Comparison of ENCODE assay signal across 22 cellular contexts in the genomic region with DNA sequence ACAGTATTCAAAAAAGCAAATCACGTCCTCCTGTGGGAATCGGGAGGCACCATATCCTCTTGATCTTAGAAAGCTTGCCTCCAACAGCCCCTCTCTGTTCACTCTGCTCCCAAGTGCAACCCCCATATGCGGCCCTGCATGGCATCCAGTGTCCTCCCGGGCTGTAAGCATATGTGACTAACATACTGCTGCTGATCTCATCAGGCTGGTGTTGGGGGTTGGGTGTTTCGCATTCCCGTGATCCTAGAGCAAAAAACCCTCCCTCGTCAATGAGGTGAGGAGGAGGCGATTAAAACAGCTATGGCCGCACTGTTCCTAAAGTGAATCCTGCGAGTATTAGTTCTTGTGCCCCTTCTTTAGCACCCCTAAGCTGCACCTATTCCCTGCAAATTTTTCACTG.
"Had no signal": no experiment of that assay in that cellular context is flagged by ENCODE, and none has a peak within 500 bp of the region (broad histone marks: within the 10 kb centered on the region; RNA-seq: fewer than 3 reads in every experiment).

No MANE protein-coding gene starts in this region.

- H2AFZ ChIP-seq: hepatocyte had no signal

- ATAC-seq: activated naive CD4-positive, alpha-beta T cell treated with anti-CD3 and anti-CD28 coated beads, Interleukin-2, amount 50 U/mL, for 72 hours; activated T-helper 17 cell treated with anti-CD3 and anti-CD28 coated beads, Interleukin-2, amount 50 U/mL, for 72 hours; left ventricle myocardium superior had no signal

- H3K4me1 ChIP-seq: suprapubic skin, vagina had no signal

- H3K36me3 Mint-ChIP-seq: activated naive CD4-positive, alpha-beta T cell treated with anti-CD3 and anti-CD28 coated beads, Interleukin-2, amount 50 U/mL, for 72 hours; natural killer cell had no signal

- H3K9me3 Mint-ChIP-seq: activated B cell treated with CpG ODN at 0.5 μM for 24 hours; activated naive CD4-positive, alpha-beta T cell treated with anti-CD3 and anti-CD28 coated beads, Interleukin-2, amount 50 U/mL, for 72 hours; activated T-helper 17 cell treated with anti-CD3 and anti-CD28 coated beads, Interleukin-2, amount 50 U/mL, for 72 hours; natural killer cell had no signal

- FAIRE-seq: astrocyte, islet of Langerhans had no signal

- DNase-seq: activated B cell treated with CpG ODN at 0.5 μM for 24 hours; activated CD4-positive, alpha-beta T cell treated with anti-CD3 and anti-CD28 coated beads for 36 hours; activated CD4-positive, alpha-beta T cell treated with anti-CD3 and anti-CD28 coated beads, Interleukin-2, amount 50 U/mL, for 4 hours; central memory CD4-positive, alpha-beta T cell; dermis blood vessel endothelial cell; effector CD8-positive, alpha-beta T cell; foreskin melanocyte; left ventricle myocardium superior; mammary epithelial cell; midbrain; natural killer cell; stimulated activated CD4-positive, alpha-beta T cell treated with anti-CD3 and anti-CD28 coated beads, Interleukin-4, amount 100 ng/mL, for 1 hour; stomach; T-helper 1 cell; trophoblast cell had no signal

- H3K27ac Mint-ChIP-seq: activated B cell treated with CpG ODN at 0.5 μM for 24 hours; activated CD4-positive, alpha-beta T cell treated with anti-CD3 and anti-CD28 coated beads for 36 hours; activated T-helper 17 cell treated with anti-CD3 and anti-CD28 coated beads, Interleukin-2, amount 50 U/mL, for 72 hours; natural killer cell had no signal

- H3K4me1 Mint-ChIP-seq: activated T-helper 17 cell treated with anti-CD3 and anti-CD28 coated beads, Interleukin-2, amount 50 U/mL, for 72 hours; natural killer cell had no signal

- H3K27me3 ChIP-seq: hepatocyte, stomach, suprapubic skin, vagina had no signal

- H3K4me2 ChIP-seq: hepatocyte had no signal

- H3K4me3 Mint-ChIP-seq: activated B cell treated with CpG ODN at 0.5 μM for 24 hours; activated CD4-positive, alpha-beta T cell treated with anti-CD3 and anti-CD28 coated beads for 36 hours; activated T-helper 17 cell treated with anti-CD3 and anti-CD28 coated beads, Interleukin-2, amount 50 U/mL, for 72 hours; natural killer cell had no signal

- H3K9me3 ChIP-seq: stomach, suprapubic skin, vagina had no signal

- H3K79me2 ChIP-seq: hepatocyte had no signal

- H3K27ac ChIP-seq: hepatocyte, stomach, suprapubic skin, vagina had no signal

- H3K4me3 ChIP-seq: hepatocyte, stomach, suprapubic skin, vagina had no signal

- H3K36me3 ChIP-seq: stomach, suprapubic skin, vagina had no signal

- H3K27me3 Mint-ChIP-seq: activated B cell treated with CpG ODN at 0.5 μM for 24 hours; activated CD4-positive, alpha-beta T cell treated with anti-CD3 and anti-CD28 coated beads for 36 hours; activated T-helper 17 cell treated with anti-CD3 and anti-CD28 coated beads, Interleukin-2, amount 50 U/mL, for 72 hours had no signal
